In genomic region chr20:63947638-63948456, GRCh38 we compare ENCODE assay signal across 8 cellular contexts. TPM values are rescaled to one million over a fixed set of nuclear protein-coding genes. Genes with fewer than 3 reads are reported as not detected.
A peak's percentile ranks its signal among the peaks of the same experiment; 100 is the strongest.
DNase-seq lines count a peak whose midpoint lies in the region; ATAC-seq and TF ChIP-seq lines count a peak whose summit lies in the region.

No MANE protein-coding gene starts in this region.

- POLR2A ChIA-PET in Caco-2 (lab: Charles Lee) = no interaction called here

- 0% methylated on average over 1 of the region's 27 CpGs; no CpG with 5 or more reads in 1 of the 2 donors for WGBS in esophagus squamous epithelium, 2 donors
- WGBS in sigmoid colon, 2 donors = 48 to 49% methylated on average over 27 of the region's 27 CpGs

- peaks cover 9% of the 10 kb centered on the region; the same call in 1 of the 2 replicates for H3K4me1 ChIP-seq in Caco-2
- peaks cover 55 to 88% (median 69%) of the 10 kb centered on the region in 3 donors for H3K4me1 ChIP-seq in esophagus squamous epithelium
- peaks cover 0 to 70% (median 59%) of the 10 kb centered on the region in 4 donors for H3K4me1 ChIP-seq in sigmoid colon

- H3K27ac ChIP-seq in esophagus squamous epithelium (peak overlapping the region; percentile 93 to 99 (median 96)), sigmoid colon (peak overlapping the region; percentile 86 to 97 (median 89))

- TF ChIP-seq EP300 in sigmoid colon (IDR thresholded peaks at IDR 0.05) = no peak

- peak overlapping the region; percentile 38 for H3K4me3 Mint-ChIP-seq in Caco-2 (ENCODE audit: unreplicated experiment)
- peak overlapping the region; percentile 90 for H3K4me3 Mint-ChIP-seq in T-helper 17 cell

- TF ChIP-seq POLR2A in esophagus squamous epithelium (IDR thresholded peaks at IDR 0.05) = no peak
- TF ChIP-seq POLR2A in sigmoid colon (IDR thresholded peaks at IDR 0.05) = no peak

- peaks cover 31% of the 10 kb centered on the region for H3K4me1 Mint-ChIP-seq in Caco-2 (ENCODE audit: low read depth, unreplicated experiment)
- peaks cover 24% of the 10 kb centered on the region for H3K4me1 Mint-ChIP-seq in T-helper 17 cell

- DNase-seq in Caco-2 (no peak), T-helper 17 cell (no peak), esophagus squamous epithelium (lab: John Stamatoyannopoulos, UW) (no peak), sigmoid colon (peak; percentile 77), dedifferentiated amniotic fluid mesenchymal stem cell (ENCODE audit: extremely low spot score) (no peak), HUDEP-2 (lab: John Stamatoyannopoulos, UW; ENCODE audit: unreplicated experiment in 76 of 76) (no peak), NCI-H69 (lab: John Stamatoyannopoulos, UW) (no peak)

- peak; percentile 32 for ATAC-seq in T-helper 17 cell
- no peak for ATAC-seq in GM18502 (IDR thresholded peaks at IDR 0.05; ENCODE audit: poor library complexity, unreplicated experiment)

- H3K4me3 ChIP-seq in Caco-2 (ENCODE audit: low read depth, low read length) (no peak overlapping the region), esophagus squamous epithelium (peak overlapping the region in 2 of 4 donors; percentile 4 to 47), sigmoid colon (no peak overlapping the region)

- no TSS peak for BruUV-seq in Caco-2 (replicated peaks; lab: Mats Ljungman, UMichigan)

- H3K36me3 ChIP-seq in Caco-2 (ENCODE audit: control insufficient read depth, insufficient read depth, low read length) (peaks cover 11% of the 10 kb centered on the region), esophagus squamous epithelium (peaks cover 14 to 47% (median 26%) of the 10 kb centered on the region in 3 donors), sigmoid colon (peaks cover 19 to 37% (median 35%) of the 10 kb centered on the region in 4 donors)

- H3K27me3 ChIP-seq in Caco-2 (replicated peaks; ENCODE audit: control insufficient read depth, insufficient read depth, low read length) (no peaks in the 10 kb centered on the region), esophagus squamous epithelium (no peaks in the 10 kb centered on the region), sigmoid colon (no peaks in the 10 kb centered on the region)

- H3K27ac Mint-ChIP-seq in Caco-2 (ENCODE audit: unreplicated experiment) (peak overlapping the region; percentile 75), T-helper 17 cell (peak overlapping the region; percentile 95)

- CTCF ChIA-PET in Caco-2 (lab: Charles Lee) = no interaction called here

- H3K36me3 Mint-ChIP-seq in Caco-2 (ENCODE audit: insufficient read depth, unreplicated experiment) (peaks cover 68% of the 10 kb centered on the region), T-helper 17 cell (ENCODE audit: low read depth) (no peaks in the 10 kb centered on the region)

- TF ChIP-seq CTCF in Caco-2 (IDR thresholded peaks at IDR 0.05; ENCODE audit: insufficient read depth in 1 of 2, low read depth in 1 of 2, low read length in 1 of 2, severe bottlenecking in 1 of 2, unreplicated experiment in 1 of 2) (no peak), esophagus squamous epithelium (IDR thresholded peaks at IDR 0.05) (peak in 1 of 6 experiments; percentile 5), sigmoid colon (IDR thresholded peaks at IDR 0.05) (no peak)

- H3K9me3 Mint-ChIP-seq in Caco-2 (ENCODE audit: unreplicated experiment) = no peaks in the 10 kb centered on the region

- H3K9me3 ChIP-seq in Caco-2 (no peaks in the 10 kb centered on the region), T-helper 17 cell (ENCODE audit: control insufficient read depth, low read length, poor library complexity, severe bottlenecking) (no peaks in the 10 kb centered on the region), esophagus squamous epithelium (no peaks in the 10 kb centered on the region), sigmoid colon (no peaks in the 10 kb centered on the region)

- intact Hi-C loops in Caco-2 (cut with micrococcal nuclease; ENCODE audit: unreplicated experiment) = no loop called here
- intact Hi-C loops in esophagus squamous epithelium (cut with DNase I) = no loop called here
- intact Hi-C loops in sigmoid colon (cut with DNase I) = no loop called here

- peaks cover 3% of the 10 kb centered on the region for H3K27me3 Mint-ChIP-seq in Caco-2 (ENCODE audit: insufficient read depth, unreplicated experiment)
- no peaks in the 10 kb centered on the region for H3K27me3 Mint-ChIP-seq in T-helper 17 cell

RNA-seq across cellular contexts. Expression of gene UCKL1, which starts 8.4 kb away (rescaled TPM):
- total RNA-seq in Caco-2 (2022) (101 and 113 TPM in 2 replicates), T-helper 17 cell (10 to 100 TPM; 41.6 to 42.5 TPM), esophagus squamous epithelium (10 to 100 TPM; 23.1 to 38.0 (median 25.6) TPM), sigmoid colon (10 to 100 TPM; 21.1 to 36.3 (median 24.9) TPM)
- polyA plus RNA-seq in sigmoid colon = 10 to 100 TPM; 22.8 to 45.6 (median 26.1) TPM

RNA-seq across cellular contexts. Expression of gene ZNF512B, which starts 21.9 kb away (rescaled TPM):
- total RNA-seq in Caco-2 (2022) = 40.0 and 47.9 TPM in 2 replicates
- total RNA-seq in T-helper 17 cell = 10 to 100 TPM; 17.9 to 18.8 TPM
- 10 to 100 TPM; 10.7 to 17.6 (median 14.2) TPM for total RNA-seq in esophagus squamous epithelium
- 10 to 100 TPM in 2 of 4 donors, 1 to 10 TPM in 2; 5.1 to 10.8 (median 9.0) TPM for total RNA-seq in sigmoid colon
- polyA plus RNA-seq in sigmoid colon = 1 to 10 TPM in 2 of 3 donors, under 1 TPM in 1; 0.23 to 5.5 (median 1.2) TPM

RNA-seq across cellular contexts. Expression of gene SAMD10, which starts 31.6 kb away (rescaled TPM):
- total RNA-seq in Caco-2 (2022) (13.4 and 13.6 TPM in 2 replicates), T-helper 17 cell (10 to 100 TPM; 17.2 to 20.2 TPM), esophagus squamous epithelium (10 to 100 TPM in 1 of 4 donors, 1 to 10 TPM in 3; 5.1 to 15.9 (median 6.8) TPM), sigmoid colon (1 to 10 TPM in 3 of 4 donors, under 1 TPM in 1; 0.68 to 8.3 (median 1.9) TPM)
- 1 to 10 TPM; 2.8 to 8.7 (median 4.2) TPM for polyA plus RNA-seq in sigmoid colon

RNA-seq across cellular contexts. Expression of gene PRPF6, which starts 33.1 kb away (rescaled TPM):
- total RNA-seq in Caco-2 (2022) (176 and 181 TPM in 2 replicates), T-helper 17 cell (10 to 100 TPM; 63.8 to 64.9 TPM), esophagus squamous epithelium (10 to 100 TPM; 34.1 to 57.4 (median 45.8) TPM), sigmoid colon (10 to 100 TPM; 42.3 to 52.1 (median 46.9) TPM)
- polyA plus RNA-seq in sigmoid colon = 10 to 100 TPM; 23.4 to 59.9 (median 26.4) TPM

RNA-seq across cellular contexts. Expression of gene DNAJC5, which starts 52.9 kb away (rescaled TPM):
- total RNA-seq in Caco-2 (2022) = 117 and 124 TPM in 2 replicates
- total RNA-seq in T-helper 17 cell = 10 to 100 TPM; 35.7 to 39.0 TPM
- total RNA-seq in esophagus squamous epithelium = 10 to 100 TPM; 58.7 to 89.5 (median 75.4) TPM
- total RNA-seq in sigmoid colon = 10 to 100 TPM; 25.0 to 36.4 (median 31.2) TPM
- polyA plus RNA-seq in sigmoid colon = 10 to 100 TPM; 21.6 to 62.8 (median 41.6) TPM
